ENCODE assay signal across 1 cellular context in the genomic region with DNA sequence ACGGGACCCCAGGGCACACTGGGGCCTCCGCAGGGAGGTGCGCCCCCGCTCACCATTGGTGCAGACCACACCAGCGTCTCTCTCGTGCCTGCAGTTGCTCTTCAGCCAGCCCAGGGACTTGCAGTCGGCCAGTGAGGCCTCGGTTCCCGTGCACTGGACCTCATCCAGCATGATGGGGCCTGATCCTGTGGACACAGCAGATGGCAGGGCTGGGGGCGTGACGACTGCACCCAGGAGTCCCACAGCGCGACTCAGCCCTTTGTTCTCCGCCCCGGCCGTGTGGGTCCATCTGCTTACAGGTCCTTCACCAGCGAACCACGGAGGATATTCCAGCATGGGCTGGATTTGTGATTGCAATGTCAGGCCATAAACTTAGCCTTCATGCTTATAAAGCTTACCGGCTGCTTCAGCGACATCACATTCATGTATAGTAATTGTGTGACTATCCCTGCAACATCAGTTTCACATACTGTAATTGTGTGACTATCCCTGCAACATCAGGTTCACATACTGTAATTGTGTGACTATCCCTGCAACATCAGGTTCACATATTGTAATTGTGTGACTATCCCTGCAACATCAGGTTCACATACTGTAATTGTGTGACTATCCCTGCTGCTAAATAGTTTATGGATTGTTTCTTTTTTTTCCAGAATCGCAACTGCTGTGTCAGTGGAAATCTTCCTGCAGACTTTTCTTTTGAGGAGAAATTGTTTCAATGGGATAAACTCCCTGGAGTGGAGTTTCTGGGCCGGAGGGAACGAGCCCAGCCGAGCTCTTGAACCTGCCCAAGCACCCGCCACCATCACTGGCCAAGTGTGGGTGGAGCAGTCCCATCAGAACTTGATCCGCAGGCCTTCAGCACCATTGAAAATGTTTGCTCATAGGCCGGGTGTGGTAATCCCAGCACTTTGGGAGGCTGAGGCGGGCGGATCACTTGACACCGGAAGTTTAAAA.
TF ChIP-seq lines count a peak whose summit lies in the region.

No MANE protein-coding gene starts in this region.

TF ChIP-seq in H1, 55 proteins besides CTCF, POLR2A, EP300 and RAD21:
- TF ChIP-seq YY1 (IDR thresholded peaks at IDR 0.05; ENCODE audit: low read depth, low read length) (0 out of 2 replicates have a peak, but pooled peaks have one; percentile 24), CREB1 (IDR thresholded peaks at IDR 0.05) (0 out of 2 replicates have a peak, but pooled peaks have one; percentile 14), POLR2AphosphoS5 (IDR thresholded peaks at IDR 0.05; ENCODE audit: low read depth, low read length) (peak; percentile 16; the same call in 1 of the 2 replicates), CBX5 (IDR thresholded peaks at IDR 0.05; ENCODE audit: low read depth, low read length) (no peak)
